Comparison of ENCODE assay signal across 24 cellular contexts in genomic region chr6:123926000-123926399, GRCh38.
DNase-seq lines count a peak whose midpoint lies in the region; ATAC-seq and TF ChIP-seq lines count a peak whose summit lies in the region.
"Had no signal": no experiment of that assay in that cellular context is flagged by ENCODE, and none has a peak within 500 bp of the region (broad histone marks: within the 10 kb centered on the region; RNA-seq: fewer than 3 reads in every experiment).

No MANE protein-coding gene starts in this region.

- no peaks in the 10 kb centered on the region for H3K36me3 ChIP-seq in RWPE2 (ENCODE audit: low read depth)
- H3K36me3 ChIP-seq: esophagus squamous epithelium, gastroesophageal sphincter had no signal

- no peak overlapping the region for H3K27ac ChIP-seq in RWPE2 (ENCODE audit: poor library complexity, severe bottlenecking)
- H3K27ac ChIP-seq: 22Rv1, body of pancreas, esophagus squamous epithelium, gastroesophageal sphincter, PC-9 had no signal

- ATAC-seq in RWPE2 (ENCODE audit: low read depth) (peak; percentile 72; the same call in 2 of the 3 replicates), HG03159 (IDR thresholded peaks at IDR 0.05; ENCODE audit: unreplicated experiment) (no peak), GM18517 (IDR thresholded peaks at IDR 0.05; ENCODE audit: unreplicated experiment) (no peak), HG03457 (IDR thresholded peaks at IDR 0.05; ENCODE audit: unreplicated experiment) (no peak)
- ATAC-seq: activated CD8-positive, alpha-beta memory T cell treated with anti-CD3 and anti-CD28 coated beads, Interleukin-2, amount 10 ng/mL, durations not matched to agents 7 days and 5 days; body of pancreas; gastroesophageal sphincter had no signal

- DNase-seq in DMS53 (lab: John Stamatoyannopoulos, UW) (peak; percentile 5), DMS53 treated with DMSO at 0.1 percent for 48 hours (lab: John Stamatoyannopoulos, UW; ENCODE audit: unreplicated experiment) (no peak), RWPE2 (ENCODE audit: low spot score) (no peak), epithelial cell of proximal tubule (ENCODE audit: low read depth) (peak; percentile 1), KBM-7 (no peak)
- DNase-seq: activated CD4-positive, alpha-beta T cell treated with anti-CD3 and anti-CD28 coated beads for 48 hours; activated CD8-positive, alpha-beta memory T cell treated with anti-CD3 and anti-CD28 coated beads, Interleukin-2, amount 10 ng/mL, durations not matched to agents 7 days and 5 days; AML-193; body of pancreas; effector memory CD4-positive, alpha-beta T cell; esophagus squamous epithelium; kidney; NCI-H2081 treated with DMSO at 0.1 percent for 48 hours; NCI-H446; nucleus accumbens; PC-9; small intestine; stimulated activated naive CD4-positive, alpha-beta T cell treated with Interleukin-2 at 50 U/mL for 16 hours had no signal

- peaks cover 12% of the 10 kb centered on the region for H3K4me1 ChIP-seq in RWPE2 (ENCODE audit: insufficient read depth, poor library complexity, severe bottlenecking)
- H3K4me1 ChIP-seq: body of pancreas, gastroesophageal sphincter had no signal

- in situ Hi-C loops in KBM-7 (cut with MboI; ENCODE audit: low pct_unique_long_range_greater_than_20kb, low sequenced_read_pairs) = no loop called here

- TF ChIP-seq CTCF in RWPE2 (IDR thresholded peaks at IDR 0.05; ENCODE audit: poor library complexity, severe bottlenecking) (no peak), epithelial cell of proximal tubule (conservative IDR thresholded peaks at IDR 0.05; ENCODE audit: low read depth, low read length) (no peak)

- H3K4me3 ChIP-seq in RWPE2 (ENCODE audit: severe bottlenecking) (no peak overlapping the region), epithelial cell of proximal tubule (ENCODE audit: low read depth, low read length) (no peak overlapping the region)
- H3K4me3 ChIP-seq: body of pancreas, esophagus squamous epithelium, gastroesophageal sphincter, GM12878, PC-9 had no signal

- no peaks in the 10 kb centered on the region for H3K27me3 ChIP-seq in RWPE2 (ENCODE audit: insufficient read depth, poor library complexity, severe bottlenecking)
- H3K27me3 ChIP-seq: body of pancreas, esophagus squamous epithelium, gastroesophageal sphincter had no signal

- no peaks in the 10 kb centered on the region for H3K9me3 ChIP-seq in RWPE2 (ENCODE audit: severe bottlenecking)
- H3K9me3 ChIP-seq: body of pancreas, esophagus squamous epithelium, gastroesophageal sphincter had no signal

Comparison
In these comparisons a context has a peak if more than half of its experiments do, and no peak if none do; other contexts are left out.
1. DNase-seq: peak in DMS53 (single experiment) and epithelial cell of proximal tubule (single experiment); none in DMS53 treated with DMSO at 0.1 percent for 48 hours (single experiment), RWPE2 (single experiment) and KBM-7 (single experiment).